Comparison of ENCODE assay signal across 1 cellular context in the genomic region with DNA sequence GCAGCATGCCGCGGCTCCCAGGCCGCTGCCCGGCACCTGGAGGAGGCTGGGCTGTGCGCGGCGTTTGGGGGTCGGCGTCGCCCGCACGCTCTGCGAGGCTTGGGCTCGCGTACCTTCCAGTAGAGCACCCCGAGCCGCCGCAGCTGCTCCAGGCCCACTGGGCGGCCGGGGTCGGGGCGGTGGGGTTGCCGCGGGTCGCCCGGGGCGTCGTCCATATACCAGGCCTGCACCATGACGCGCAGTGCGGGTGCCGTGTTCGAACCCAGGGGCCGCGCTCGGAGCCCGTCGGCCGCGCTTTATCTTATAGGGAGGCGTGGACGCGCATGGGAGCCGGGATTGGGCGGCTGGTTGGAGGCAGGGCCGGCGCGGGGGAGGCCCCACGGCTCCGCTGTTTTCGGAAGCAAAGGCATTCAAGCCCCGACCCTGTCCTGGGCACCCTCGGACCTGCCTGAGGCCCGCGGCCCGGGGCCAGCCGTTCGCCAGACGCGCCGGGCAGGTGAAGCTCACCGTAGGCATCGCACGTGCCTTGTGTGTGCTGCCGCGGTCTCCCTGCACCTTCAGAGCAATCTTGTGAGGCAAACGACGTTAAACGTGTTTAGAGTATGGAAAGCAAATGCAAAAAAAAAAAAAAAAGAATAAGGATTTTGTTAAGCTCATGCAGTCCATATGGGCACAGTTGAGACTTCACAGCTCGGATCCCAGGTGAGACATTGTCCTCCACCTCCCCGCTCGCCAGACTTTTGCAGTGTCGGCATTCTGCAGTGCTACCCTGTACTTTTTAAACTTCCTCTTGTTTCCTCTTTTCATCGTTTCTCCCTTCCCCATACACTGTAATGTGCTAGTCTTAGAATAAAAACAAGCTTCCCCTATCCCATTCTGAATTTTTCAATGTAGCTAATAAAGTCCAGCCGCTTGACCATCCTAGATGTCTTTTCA.
A peak's percentile ranks its signal among the peaks of the same experiment; 100 is the strongest.
TF ChIP-seq lines count a peak whose summit lies in the region.

A gene with protein sequence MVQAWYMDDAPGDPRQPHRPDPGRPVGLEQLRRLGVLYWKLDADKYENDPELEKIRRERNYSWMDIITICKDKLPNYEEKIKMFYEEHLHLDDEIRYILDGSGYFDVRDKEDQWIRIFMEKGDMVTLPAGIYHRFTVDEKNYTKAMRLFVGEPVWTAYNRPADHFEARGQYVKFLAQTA (minus strand): TSS at position 277 of the 936 bp plus-strand sequence. CDS start 44 bp downstream, at position 233.

TF ChIP-seq in K562, 482 proteins besides CTCF, POLR2A, EP300 and RAD21 (continued from another document):
- TF ChIP-seq, protein P1, sequence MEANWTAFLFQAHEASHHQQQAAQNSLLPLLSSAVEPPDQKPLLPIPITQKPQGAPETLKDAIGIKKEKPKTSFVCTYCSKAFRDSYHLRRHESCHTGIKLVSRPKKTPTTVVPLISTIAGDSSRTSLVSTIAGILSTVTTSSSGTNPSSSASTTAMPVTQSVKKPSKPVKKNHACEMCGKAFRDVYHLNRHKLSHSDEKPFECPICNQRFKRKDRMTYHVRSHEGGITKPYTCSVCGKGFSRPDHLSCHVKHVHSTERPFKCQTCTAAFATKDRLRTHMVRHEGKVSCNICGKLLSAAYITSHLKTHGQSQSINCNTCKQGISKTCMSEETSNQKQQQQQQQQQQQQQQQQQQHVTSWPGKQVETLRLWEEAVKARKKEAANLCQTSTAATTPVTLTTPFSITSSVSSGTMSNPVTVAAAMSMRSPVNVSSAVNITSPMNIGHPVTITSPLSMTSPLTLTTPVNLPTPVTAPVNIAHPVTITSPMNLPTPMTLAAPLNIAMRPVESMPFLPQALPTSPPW (CRISPR knock-in tag; IDR thresholded peaks at IDR 0.05) = peak; percentile 35; the same call in 1 of the 2 replicates
- TF ChIP-seq, protein P2, sequence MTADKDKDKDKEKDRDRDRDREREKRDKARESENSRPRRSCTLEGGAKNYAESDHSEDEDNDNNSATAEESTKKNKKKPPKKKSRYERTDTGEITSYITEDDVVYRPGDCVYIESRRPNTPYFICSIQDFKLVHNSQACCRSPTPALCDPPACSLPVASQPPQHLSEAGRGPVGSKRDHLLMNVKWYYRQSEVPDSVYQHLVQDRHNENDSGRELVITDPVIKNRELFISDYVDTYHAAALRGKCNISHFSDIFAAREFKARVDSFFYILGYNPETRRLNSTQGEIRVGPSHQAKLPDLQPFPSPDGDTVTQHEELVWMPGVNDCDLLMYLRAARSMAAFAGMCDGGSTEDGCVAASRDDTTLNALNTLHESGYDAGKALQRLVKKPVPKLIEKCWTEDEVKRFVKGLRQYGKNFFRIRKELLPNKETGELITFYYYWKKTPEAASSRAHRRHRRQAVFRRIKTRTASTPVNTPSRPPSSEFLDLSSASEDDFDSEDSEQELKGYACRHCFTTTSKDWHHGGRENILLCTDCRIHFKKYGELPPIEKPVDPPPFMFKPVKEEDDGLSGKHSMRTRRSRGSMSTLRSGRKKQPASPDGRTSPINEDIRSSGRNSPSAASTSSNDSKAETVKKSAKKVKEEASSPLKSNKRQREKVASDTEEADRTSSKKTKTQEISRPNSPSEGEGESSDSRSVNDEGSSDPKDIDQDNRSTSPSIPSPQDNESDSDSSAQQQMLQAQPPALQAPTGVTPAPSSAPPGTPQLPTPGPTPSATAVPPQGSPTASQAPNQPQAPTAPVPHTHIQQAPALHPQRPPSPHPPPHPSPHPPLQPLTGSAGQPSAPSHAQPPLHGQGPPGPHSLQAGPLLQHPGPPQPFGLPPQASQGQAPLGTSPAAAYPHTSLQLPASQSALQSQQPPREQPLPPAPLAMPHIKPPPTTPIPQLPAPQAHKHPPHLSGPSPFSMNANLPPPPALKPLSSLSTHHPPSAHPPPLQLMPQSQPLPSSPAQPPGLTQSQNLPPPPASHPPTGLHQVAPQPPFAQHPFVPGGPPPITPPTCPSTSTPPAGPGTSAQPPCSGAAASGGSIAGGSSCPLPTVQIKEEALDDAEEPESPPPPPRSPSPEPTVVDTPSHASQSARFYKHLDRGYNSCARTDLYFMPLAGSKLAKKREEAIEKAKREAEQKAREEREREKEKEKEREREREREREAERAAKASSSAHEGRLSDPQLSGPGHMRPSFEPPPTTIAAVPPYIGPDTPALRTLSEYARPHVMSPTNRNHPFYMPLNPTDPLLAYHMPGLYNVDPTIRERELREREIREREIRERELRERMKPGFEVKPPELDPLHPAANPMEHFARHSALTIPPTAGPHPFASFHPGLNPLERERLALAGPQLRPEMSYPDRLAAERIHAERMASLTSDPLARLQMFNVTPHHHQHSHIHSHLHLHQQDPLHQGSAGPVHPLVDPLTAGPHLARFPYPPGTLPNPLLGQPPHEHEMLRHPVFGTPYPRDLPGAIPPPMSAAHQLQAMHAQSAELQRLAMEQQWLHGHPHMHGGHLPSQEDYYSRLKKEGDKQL (CRISPR knock-in tag; IDR thresholded peaks at IDR 0.05; ENCODE audit: borderline replicate concordance) = no peak
- TF ChIP-seq DNMT1 (IDR thresholded peaks at IDR 0.05) (no peak), SRSF1 (IDR thresholded peaks at IDR 0.05; ENCODE audit: low read depth, low read length) (no peak), MIER1 (IDR thresholded peaks at IDR 0.05; ENCODE audit: low read depth) (no peak), SOX6 (IDR thresholded peaks at IDR 0.05) (0 out of 2 replicates have a peak, but pooled peaks have one; percentile 8), ZZZ3 (IDR thresholded peaks at IDR 0.05) (no peak), TFAM (CRISPR knock-in tag; conservative IDR thresholded peaks at IDR 0.05) (no peak), IFI16 (CRISPR knock-in tag; IDR thresholded peaks at IDR 0.05) (0 out of 2 replicates have a peak, but pooled peaks have one; percentile 9), RCOR1 (IDR thresholded peaks at IDR 0.05; ENCODE audit: borderline replicate concordance in 1 of 2, low read depth in 2 of 2, low read length in 2 of 2) (no peak), POLR3G (IDR thresholded peaks at IDR 0.05; ENCODE audit: extremely low read depth, insufficient read length, insufficient replicate concordance) (no peak), GABPA (tag; conservative IDR thresholded peaks at IDR 0.05; ENCODE audit: low read depth) (no peak), ZNF76 (CRISPR knock-in tag; IDR thresholded peaks at IDR 0.05; ENCODE audit: borderline replicate concordance) (0 out of 2 replicates have a peak, but pooled peaks have one; percentile 47), TARDBP (IDR thresholded peaks at IDR 0.05) (0 out of 2 replicates have a peak, but pooled peaks have one; percentile 46), SMAD1 (IDR thresholded peaks at IDR 0.05; ENCODE audit: low read depth, low read length, partially characterized antibody) (no peak), ZNF134 (CRISPR knock-in tag; conservative IDR thresholded peaks at IDR 0.05) (no peak), DIDO1 (tag; IDR thresholded peaks at IDR 0.05; ENCODE audit: low read depth) (no peak), MEIS2 (IDR thresholded peaks at IDR 0.05; ENCODE audit: partially characterized antibody) (no peak), ZNF644 (tag; IDR thresholded peaks at IDR 0.05; ENCODE audit: low read depth) (no peak), ZNF347 (CRISPR knock-in tag; IDR thresholded peaks at IDR 0.05; ENCODE audit: low read depth) (no peak), RHOXF2B (CRISPR knock-in tag; conservative IDR thresholded peaks at IDR 0.05) (no peak), ERF (CRISPR knock-in tag; IDR thresholded peaks at IDR 0.05) (peak; percentile 76; the same call in 1 of the 2 replicates), SIX5 (IDR thresholded peaks at IDR 0.05; ENCODE audit: borderline replicate concordance in 1 of 2, insufficient read depth in 1 of 2, low read depth in 1 of 2, low read length in 2 of 2) (no peak), YBX1 (IDR thresholded peaks at IDR 0.05) (no peak)
- TF ChIP-seq, protein P3, sequence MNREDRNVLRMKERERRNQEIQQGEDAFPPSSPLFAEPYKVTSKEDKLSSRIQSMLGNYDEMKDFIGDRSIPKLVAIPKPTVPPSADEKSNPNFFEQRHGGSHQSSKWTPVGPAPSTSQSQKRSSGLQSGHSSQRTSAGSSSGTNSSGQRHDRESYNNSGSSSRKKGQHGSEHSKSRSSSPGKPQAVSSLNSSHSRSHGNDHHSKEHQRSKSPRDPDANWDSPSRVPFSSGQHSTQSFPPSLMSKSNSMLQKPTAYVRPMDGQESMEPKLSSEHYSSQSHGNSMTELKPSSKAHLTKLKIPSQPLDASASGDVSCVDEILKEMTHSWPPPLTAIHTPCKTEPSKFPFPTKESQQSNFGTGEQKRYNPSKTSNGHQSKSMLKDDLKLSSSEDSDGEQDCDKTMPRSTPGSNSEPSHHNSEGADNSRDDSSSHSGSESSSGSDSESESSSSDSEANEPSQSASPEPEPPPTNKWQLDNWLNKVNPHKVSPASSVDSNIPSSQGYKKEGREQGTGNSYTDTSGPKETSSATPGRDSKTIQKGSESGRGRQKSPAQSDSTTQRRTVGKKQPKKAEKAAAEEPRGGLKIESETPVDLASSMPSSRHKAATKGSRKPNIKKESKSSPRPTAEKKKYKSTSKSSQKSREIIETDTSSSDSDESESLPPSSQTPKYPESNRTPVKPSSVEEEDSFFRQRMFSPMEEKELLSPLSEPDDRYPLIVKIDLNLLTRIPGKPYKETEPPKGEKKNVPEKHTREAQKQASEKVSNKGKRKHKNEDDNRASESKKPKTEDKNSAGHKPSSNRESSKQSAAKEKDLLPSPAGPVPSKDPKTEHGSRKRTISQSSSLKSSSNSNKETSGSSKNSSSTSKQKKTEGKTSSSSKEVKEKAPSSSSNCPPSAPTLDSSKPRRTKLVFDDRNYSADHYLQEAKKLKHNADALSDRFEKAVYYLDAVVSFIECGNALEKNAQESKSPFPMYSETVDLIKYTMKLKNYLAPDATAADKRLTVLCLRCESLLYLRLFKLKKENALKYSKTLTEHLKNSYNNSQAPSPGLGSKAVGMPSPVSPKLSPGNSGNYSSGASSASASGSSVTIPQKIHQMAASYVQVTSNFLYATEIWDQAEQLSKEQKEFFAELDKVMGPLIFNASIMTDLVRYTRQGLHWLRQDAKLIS (CRISPR knock-in tag; IDR thresholded peaks at IDR 0.05) = peak; percentile 85; the same call in 1 of the 2 replicates
- TF ChIP-seq, protein P4, sequence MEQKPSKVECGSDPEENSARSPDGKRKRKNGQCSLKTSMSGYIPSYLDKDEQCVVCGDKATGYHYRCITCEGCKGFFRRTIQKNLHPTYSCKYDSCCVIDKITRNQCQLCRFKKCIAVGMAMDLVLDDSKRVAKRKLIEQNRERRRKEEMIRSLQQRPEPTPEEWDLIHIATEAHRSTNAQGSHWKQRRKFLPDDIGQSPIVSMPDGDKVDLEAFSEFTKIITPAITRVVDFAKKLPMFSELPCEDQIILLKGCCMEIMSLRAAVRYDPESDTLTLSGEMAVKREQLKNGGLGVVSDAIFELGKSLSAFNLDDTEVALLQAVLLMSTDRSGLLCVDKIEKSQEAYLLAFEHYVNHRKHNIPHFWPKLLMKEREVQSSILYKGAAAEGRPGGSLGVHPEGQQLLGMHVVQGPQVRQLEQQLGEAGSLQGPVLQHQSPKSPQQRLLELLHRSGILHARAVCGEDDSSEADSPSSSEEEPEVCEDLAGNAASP (IDR thresholded peaks at IDR 0.05) = no peak
- TF ChIP-seq, protein P5, sequence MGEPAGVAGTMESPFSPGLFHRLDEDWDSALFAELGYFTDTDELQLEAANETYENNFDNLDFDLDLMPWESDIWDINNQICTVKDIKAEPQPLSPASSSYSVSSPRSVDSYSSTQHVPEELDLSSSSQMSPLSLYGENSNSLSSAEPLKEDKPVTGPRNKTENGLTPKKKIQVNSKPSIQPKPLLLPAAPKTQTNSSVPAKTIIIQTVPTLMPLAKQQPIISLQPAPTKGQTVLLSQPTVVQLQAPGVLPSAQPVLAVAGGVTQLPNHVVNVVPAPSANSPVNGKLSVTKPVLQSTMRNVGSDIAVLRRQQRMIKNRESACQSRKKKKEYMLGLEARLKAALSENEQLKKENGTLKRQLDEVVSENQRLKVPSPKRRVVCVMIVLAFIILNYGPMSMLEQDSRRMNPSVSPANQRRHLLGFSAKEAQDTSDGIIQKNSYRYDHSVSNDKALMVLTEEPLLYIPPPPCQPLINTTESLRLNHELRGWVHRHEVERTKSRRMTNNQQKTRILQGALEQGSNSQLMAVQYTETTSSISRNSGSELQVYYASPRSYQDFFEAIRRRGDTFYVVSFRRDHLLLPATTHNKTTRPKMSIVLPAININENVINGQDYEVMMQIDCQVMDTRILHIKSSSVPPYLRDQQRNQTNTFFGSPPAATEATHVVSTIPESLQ (CRISPR knock-in tag; IDR thresholded peaks at IDR 0.05) = peak; percentile 95
- TF ChIP-seq, protein P6, sequence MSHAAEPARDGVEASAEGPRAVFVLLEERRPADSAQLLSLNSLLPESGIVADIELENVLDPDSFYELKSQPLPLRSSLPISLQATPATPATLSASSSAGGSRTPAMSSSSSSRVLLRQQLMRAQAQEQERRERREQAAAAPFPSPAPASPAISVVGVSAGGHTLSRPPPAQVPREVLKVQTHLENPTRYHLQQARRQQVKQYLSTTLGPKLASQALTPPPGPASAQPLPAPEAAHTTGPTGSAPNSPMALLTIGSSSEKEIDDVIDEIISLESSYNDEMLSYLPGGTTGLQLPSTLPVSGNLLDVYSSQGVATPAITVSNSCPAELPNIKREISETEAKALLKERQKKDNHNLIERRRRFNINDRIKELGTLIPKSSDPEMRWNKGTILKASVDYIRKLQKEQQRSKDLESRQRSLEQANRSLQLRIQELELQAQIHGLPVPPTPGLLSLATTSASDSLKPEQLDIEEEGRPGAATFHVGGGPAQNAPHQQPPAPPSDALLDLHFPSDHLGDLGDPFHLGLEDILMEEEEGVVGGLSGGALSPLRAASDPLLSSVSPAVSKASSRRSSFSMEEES (CRISPR knock-in tag; IDR thresholded peaks at IDR 0.05) = no peak
TF ChIP-seq in K562: peak in this region for 132.
